1 cellular context compared by ENCODE assay signal in genomic region chr19:15288146-15288963, GRCh38.
TF ChIP-seq lines count a peak whose summit lies in the region.

No MANE protein-coding gene starts in this region.

TF ChIP-seq in endothelial cell of umbilical vein, 7 proteins besides CTCF, POLR2A, EP300 and RAD21:
- TF ChIP-seq POLR2AphosphoS5 (IDR thresholded peaks at IDR 0.05; ENCODE audit: insufficient read depth, low read depth, low read length): no peak
- TF ChIP-seq MAX (IDR thresholded peaks at IDR 0.05; ENCODE audit: insufficient read depth, insufficient read length): no peak
- TF ChIP-seq FOS (IDR thresholded peaks at IDR 0.05; ENCODE audit: borderline replicate concordance, insufficient read depth, low read length): no peak
- no peak for TF ChIP-seq EZH2 (IDR thresholded peaks at IDR 0.05; ENCODE audit: borderline replicate concordance, low read depth, low read length, severe bottlenecking)
- TF ChIP-seq JUN (IDR thresholded peaks at IDR 0.05; ENCODE audit: borderline replicate concordance, insufficient read depth, insufficient read length, low read depth): no peak
- no peak for TF ChIP-seq MYC (IDR thresholded peaks at IDR 0.05; ENCODE audit: low read depth, low read length)
- TF ChIP-seq GATA2 (IDR thresholded peaks at IDR 0.05; ENCODE audit: insufficient read depth, insufficient read length, low read depth, low read length): no peak
